Comparison of ENCODE assay signal across 1 cellular context in genomic region chr11:3795131-3796092, GRCh38.
A peak's percentile ranks its signal among the peaks of the same experiment; 100 is the strongest.
TF ChIP-seq lines count a peak whose summit lies in the region.

No MANE protein-coding gene starts in this region.

TF ChIP-seq in HepG2, 621 proteins besides CTCF, POLR2A, EP300 and RAD21:
- TF ChIP-seq ZNF770 (CRISPR knock-in tag; IDR thresholded peaks at IDR 0.05): peak; percentile 14; the same call in 1 of the 2 replicates
- 0 out of 2 replicates have a peak, but pooled peaks have one; percentile 18 for TF ChIP-seq ZMYM3 (CRISPR knock-in tag; IDR thresholded peaks at IDR 0.05)
- no peak for TF ChIP-seq HDAC6 (IDR thresholded peaks at IDR 0.05; ENCODE audit: low read depth, low read length)
- peak; percentile 78 for TF ChIP-seq ZKSCAN1 (IDR thresholded peaks at IDR 0.05; ENCODE audit: low read length)
- TF ChIP-seq MYPOP (CRISPR knock-in tag; IDR thresholded peaks at IDR 0.05): no peak
- TF ChIP-seq ZNF460 (CRISPR knock-in tag; IDR thresholded peaks at IDR 0.05; ENCODE audit: borderline replicate concordance): peak; percentile 89
- TF ChIP-seq ZNF639 (CRISPR knock-in tag; conservative IDR thresholded peaks at IDR 0.05): no peak
- no peak for TF ChIP-seq SAFB2 (CRISPR knock-in tag; IDR thresholded peaks at IDR 0.05; ENCODE audit: borderline replicate concordance, low read depth)
